In genomic region chr11:93478841-93479240, GRCh38 we compare ENCODE assay signal across 21 cellular contexts.
DNase-seq lines count a peak whose midpoint lies in the region; ATAC-seq, FAIRE-seq and TF ChIP-seq lines count a peak whose summit lies in the region.
"Had no signal": no experiment of that assay in that cellular context is flagged by ENCODE, and none has a peak within 500 bp of the region (broad histone marks: within the 10 kb centered on the region; RNA-seq: fewer than 3 reads in every experiment).

No MANE protein-coding gene starts in this region.

- peaks cover 9% of the 10 kb centered on the region for H3K9me3 ChIP-seq in HUES64 (ENCODE audit: insufficient read depth, low read depth, low read length)
- H3K9me3 ChIP-seq in K562 (replicated peaks; ENCODE audit: control insufficient read depth, insufficient read depth, low read depth, low read length) = no peaks in the 10 kb centered on the region
- H3K9me3 ChIP-seq in iPS-20b (ENCODE audit: insufficient read depth, low read depth, low read length) = peaks cover 4% of the 10 kb centered on the region; the same call in 1 of the 2 replicates
- H3K9me3 ChIP-seq in OCI-LY7 (ENCODE audit: low read length) = no peaks in the 10 kb centered on the region
- H3K9me3 ChIP-seq: Caco-2 had no signal

- H3K27me3 ChIP-seq in HUES64 (ENCODE audit: insufficient read depth, low read length) = no peaks in the 10 kb centered on the region
- 0 out of 5 replicates have a peak, but pooled peaks cover 0 to 3% of the 10 kb centered on the region in 2 experiments for H3K27me3 ChIP-seq in K562 (ENCODE audit: control insufficient read depth in 2 of 2, insufficient read depth in 2 of 2, low read length in 2 of 2)
- no peaks in the 10 kb centered on the region for H3K27me3 ChIP-seq in iPS-20b (ENCODE audit: insufficient read depth, low read length)

- H3K9ac ChIP-seq in HUES64 (ENCODE audit: low read depth, low read length) = 0 out of 2 replicates have a peak overlapping the region, but pooled peaks have one; percentile 52
- no peak overlapping the region for H3K9ac ChIP-seq in K562 (ENCODE audit: insufficient read depth in 1 of 2, low read depth in 2 of 2, low read length in 2 of 2)
- peak overlapping the region; percentile 68; the same call in 1 of the 2 replicates for H3K9ac ChIP-seq in iPS-20b (ENCODE audit: low read depth, low read length)

- DNase-seq in K562 (ENCODE audit: extremely low read depth in 1 of 4, low spot score in 3 of 4) (no peak), kidney tubule cell (ENCODE audit: low spot score) (no peak), HT-29 (ENCODE audit: low spot score) (no peak), activated gamma-delta T cell treated with Interleukin-2 at 50 U/mL for 16 hours (no peak), OCI-LY7 (ENCODE audit: low spot score) (no peak)
- DNase-seq: AML-193; Caco-2; CD4-positive, alpha-beta T cell; GOT3; HCEC 1CT; KG1 had no signal

- 91% methylated on average over 19 of the region's 19 CpGs for WGBS in HUES64
- 60% methylated on average over 17 of the region's 19 CpGs for WGBS in K562 (ENCODE audit: insufficient coverage, low coverage, missing lambda C conversion rate)

- H3K27ac ChIP-seq in HUES64 (ENCODE audit: low read depth, low read length) (peak overlapping the region; percentile 87; the same call in 1 of the 2 replicates), K562 (ENCODE audit: extremely low read depth, low read depth, low read length) (no peak overlapping the region), iPS-20b (ENCODE audit: low read length) (no peak overlapping the region), OCI-LY7 (ENCODE audit: low read depth, low read length, poor library complexity, severe bottlenecking) (no peak overlapping the region)
- H3K27ac ChIP-seq: A549, HL-60 had no signal

- H4K20me1 ChIP-seq in K562 (replicated peaks; ENCODE audit: control insufficient read depth, insufficient read depth, low read length) (no peaks in the 10 kb centered on the region), OCI-LY7 (ENCODE audit: insufficient read depth, low read length) (no peaks in the 10 kb centered on the region)

- H3K9me2 ChIP-seq in OCI-LY7 (ENCODE audit: insufficient read depth, low read length) = no peaks in the 10 kb centered on the region

- FAIRE-seq in K562 (lab: Jason Lieb, UNC) = no peak
- FAIRE-seq: A549, D721Med, G401.6, GM12892, GM18507, HepG2, HTR-8/SVneo had no signal

- H3K4me3 ChIP-seq in HUES64 (ENCODE audit: low read length) = no peak overlapping the region
- no peak overlapping the region for H3K4me3 ChIP-seq in K562
- H3K4me3 ChIP-seq in iPS-20b (ENCODE audit: low read length) = no peak overlapping the region
- no peak overlapping the region for H3K4me3 ChIP-seq in OCI-LY7 (ENCODE audit: low read depth, low read length, poor library complexity, severe bottlenecking)
- H3K4me3 ChIP-seq: A549 had no signal

- no peak for TF ChIP-seq CTCF in K562 (IDR thresholded peaks at IDR 0.05 in 2 of 3, conservative IDR thresholded peaks at IDR 0.05 in 1 of 3; ENCODE audit: insufficient read depth in 2 of 3, low read depth in 1 of 3, low read length in 3 of 3)
- no peak for TF ChIP-seq CTCF in OCI-LY7 (conservative IDR thresholded peaks at IDR 0.05; ENCODE audit: low read length)

- ATAC-seq in K562 = no peak
- ATAC-seq: A549, HepG2 had no signal

- POLR2A ChIA-PET in K562 (lab: Yijun Ruan, JAX) (interaction anchor here (0.7 kb wide), 1 partner anchor 9 kb away, joined by 3 read pairs; no protein-coding TSS in a partner anchor), OCI-LY7 (lab: Charles Lee) (interaction anchor here (1.0 to 1.5 kb wide), 2 partner anchors 14 to 17 kb away, joined by 3 read pairs; no protein-coding TSS in a partner anchor)

- TF ChIP-seq POLR2A in K562 (conservative IDR thresholded peaks at IDR 0.05) = no peak

- H2AFZ ChIP-seq in K562 (ENCODE audit: low read depth, low read length) = no peak overlapping the region
- H2AFZ ChIP-seq in OCI-LY7 (ENCODE audit: low read length) = no peak overlapping the region

- no peak for TF ChIP-seq EP300 in K562 (IDR thresholded peaks at IDR 0.05; ENCODE audit: low read length)

- intact Hi-C loops in K562 (cut with micrococcal nuclease) (no loop called here), OCI-LY7 (cut with micrococcal nuclease; ENCODE audit: unreplicated experiment) (no loop called here)

- H3K4me2 ChIP-seq in K562 (ENCODE audit: insufficient read depth, low read length) = no peak overlapping the region
- H3K4me2 ChIP-seq in OCI-LY7 (ENCODE audit: low read length) = no peak overlapping the region
- H3K4me2 ChIP-seq: A549 had no signal

- BruUV-seq in K562 (replicated peaks; lab: Mats Ljungman, UMichigan) = TSS peak; percentile 75
- no TSS peak for BruUV-seq in OCI-LY7 (replicated peaks; lab: Mats Ljungman, UMichigan)

- in situ Hi-C loops in K562 (cut with MboI) = no loop called here

- H3K4me1 ChIP-seq in HUES64 (ENCODE audit: insufficient read depth, low read length) (peaks cover 23% of the 10 kb centered on the region), K562 (replicated peaks in 1 of 2; ENCODE audit: control insufficient read depth in 2 of 2, insufficient read depth in 2 of 2, low read length in 2 of 2) (no peaks in the 10 kb centered on the region), iPS-20b (ENCODE audit: insufficient read depth, low read length) (peaks cover 17% of the 10 kb centered on the region), OCI-LY7 (ENCODE audit: insufficient read depth, low read length, poor library complexity, severe bottlenecking) (no peaks in the 10 kb centered on the region)
- H3K4me1 ChIP-seq: Caco-2 had no signal

- H3K79me2 ChIP-seq in K562 (ENCODE audit: control insufficient read depth, insufficient read depth, low read length) (no peaks in the 10 kb centered on the region), OCI-LY7 (ENCODE audit: insufficient read depth, low read depth, low read length) (no peaks in the 10 kb centered on the region)

- CTCF ChIA-PET in K562 (lab: Yijun Ruan, JAX; ENCODE audit: low intra/inter-chr PET ratio) = no interaction called here
- CTCF ChIA-PET in OCI-LY7 (lab: Charles Lee; ENCODE audit: unreplicated experiment) = no interaction called here

- no peak for TF ChIP-seq RAD21 in K562 (CRISPR knock-in tag; conservative IDR thresholded peaks at IDR 0.05 in 1 of 2, IDR thresholded peaks at IDR 0.05 in 1 of 2)

- H3K9me1 ChIP-seq in K562 (ENCODE audit: control insufficient read depth, insufficient read depth, low read length) = no peaks in the 10 kb centered on the region

- peaks cover 5% of the 10 kb centered on the region; the same call in 1 of the 2 replicates for H3K36me3 ChIP-seq in HUES64 (ENCODE audit: insufficient read depth, low read length)
- H3K36me3 ChIP-seq in K562 (ENCODE audit: control insufficient read depth, insufficient read depth, low read length) = no peaks in the 10 kb centered on the region
- no peaks in the 10 kb centered on the region for H3K36me3 ChIP-seq in iPS-20b (ENCODE audit: insufficient read depth, low read depth, low read length)
- H3K36me3 ChIP-seq in OCI-LY7 (ENCODE audit: insufficient read depth, low read length) = no peaks in the 10 kb centered on the region

TF ChIP-seq in K562, 482 proteins besides CTCF, POLR2A, EP300 and RAD21:
- TF ChIP-seq SRF (CRISPR knock-in tag; IDR thresholded peaks at IDR 0.05) = no peak
TF ChIP-seq in K562: peak in this region for 0.

Comparison
In these comparisons a context has a peak if more than half of its experiments do, and no peak if none do; other contexts are left out.
1. H3K9ac ChIP-seq: peak in HUES64 (single experiment) and iPS-20b (single experiment); none in K562 (0 of 2).